ENCODE assay signal across 19 cellular contexts in genomic region chr7:39682042-39682441, GRCh38. TPM values are rescaled to one million over a fixed set of nuclear protein-coding genes. Genes with fewer than 3 reads are reported as not detected.
A peak's percentile ranks its signal among the peaks of the same experiment; 100 is the strongest.
DNase-seq lines count a peak whose midpoint lies in the region; ATAC-seq and TF ChIP-seq lines count a peak whose summit lies in the region.
"Had no signal": no experiment of that assay in that cellular context is flagged by ENCODE, and none has a peak within 500 bp of the region (broad histone marks: within the 10 kb centered on the region; RNA-seq: fewer than 3 reads in every experiment).

No MANE protein-coding gene starts in this region.

- H3K4me1 Mint-ChIP-seq in HFFc6 (ENCODE audit: low read depth), result peaks cover 84% of the 10 kb centered on the region

- H3K27ac Mint-ChIP-seq in HFFc6, result peak overlapping the region; percentile 85

- peaks cover 10% of the 10 kb centered on the region; the same call in 1 of the 2 replicates for H3K36me3 Mint-ChIP-seq in HFFc6 (ENCODE audit: low read depth)

- no peaks in the 10 kb centered on the region for H3K9me3 ChIP-seq in body of pancreas

- DNase-seq in left ventricle myocardium superior, result no peak
- no peak for DNase-seq in cardiac septum (ENCODE audit: low spot score)
- no peak for DNase-seq in HFFc6
- peak; percentile 29 for DNase-seq in cerebellar cortex (ENCODE audit: low spot score)
- DNase-seq in body of pancreas, result no peak
- DNase-seq: C1 segment of cervical spinal cord, COR-L47, H9, Kasumi-1, MG63, NCI-H1048, NCI-H1436 treated with DMSO at 0.1 percent for 48 hours, NCI-H2029, NCI-H345, PC-3, RPMI8226 had no signal

- no peak overlapping the region; the same call in 1 of the 2 replicates for H3K4me3 Mint-ChIP-seq in HFFc6
- H3K4me3 Mint-ChIP-seq: H9, IgD-negative memory B cell had no signal

- H3K36me3 ChIP-seq in body of pancreas (replicated peaks in 1 of 2; ENCODE audit: insufficient read depth in 1 of 2, low read depth in 2 of 2), result no peaks in the 10 kb centered on the region
- H3K36me3 ChIP-seq: MG63 had no signal

- no peak overlapping the region for H3K27ac ChIP-seq in body of pancreas

- peaks cover under 1% of the 10 kb centered on the region; the same call in 1 of the 2 replicates for H3K27me3 Mint-ChIP-seq in HFFc6 (ENCODE audit: insufficient read depth)
- H3K27me3 Mint-ChIP-seq: IgD-negative memory B cell had no signal

- peak; percentile 42 for ATAC-seq in left ventricle myocardium superior
- ATAC-seq in HG03045 (IDR thresholded peaks at IDR 0.05; ENCODE audit: unreplicated experiment), result no peak
- ATAC-seq in body of pancreas, result no peak
- ATAC-seq in HG03460 (IDR thresholded peaks at IDR 0.05; ENCODE audit: unreplicated experiment), result no peak
- ATAC-seq: PC-3 had no signal

- no peak for TF ChIP-seq CTCF in HFFc6 (IDR thresholded peaks at IDR 0.05)
- no peak for TF ChIP-seq CTCF in body of pancreas (IDR thresholded peaks at IDR 0.05)

- H3K9me3 Mint-ChIP-seq in HFFc6, result peaks cover under 1% of the 10 kb centered on the region

- intact Hi-C loops in left ventricle myocardium superior (cut with micrococcal nuclease) (no loop called here), cardiac septum (cut with DNase I) (no loop called here), body of pancreas (cut with DNase I) (no loop called here)

- peaks cover 8% of the 10 kb centered on the region for H3K4me1 ChIP-seq in body of pancreas

- WGBS in body of pancreas, 2 donors, result 66 to 68% methylated on average over 3 of the region's 3 CpGs

- no peak for TF ChIP-seq POLR2A in body of pancreas (IDR thresholded peaks at IDR 0.05)

- no peak overlapping the region for H3K4me3 ChIP-seq in body of pancreas
- H3K4me3 ChIP-seq: MG63 had no signal

- no peaks in the 10 kb centered on the region for H3K27me3 ChIP-seq in body of pancreas
- H3K27me3 ChIP-seq: MG63 had no signal

RNA-seq across cellular contexts. Expression of gene RALA, which starts 58.7 kb away (rescaled TPM):
- total RNA-seq in left ventricle myocardium superior (38.0 TPM), cardiac septum (20.7 TPM), body of pancreas (10 to 100 TPM; 10.5 to 14.5 TPM)
- 10 to 100 TPM; 43.3 to 53.9 (median 45.7) TPM for total RNA-seq in HFFc6 (2021; fragmentation: NEBNext Ultra II Directional; extraction: Animal tissue kit (Norgen Biotek cat#: 25700))
